In the genomic region with DNA sequence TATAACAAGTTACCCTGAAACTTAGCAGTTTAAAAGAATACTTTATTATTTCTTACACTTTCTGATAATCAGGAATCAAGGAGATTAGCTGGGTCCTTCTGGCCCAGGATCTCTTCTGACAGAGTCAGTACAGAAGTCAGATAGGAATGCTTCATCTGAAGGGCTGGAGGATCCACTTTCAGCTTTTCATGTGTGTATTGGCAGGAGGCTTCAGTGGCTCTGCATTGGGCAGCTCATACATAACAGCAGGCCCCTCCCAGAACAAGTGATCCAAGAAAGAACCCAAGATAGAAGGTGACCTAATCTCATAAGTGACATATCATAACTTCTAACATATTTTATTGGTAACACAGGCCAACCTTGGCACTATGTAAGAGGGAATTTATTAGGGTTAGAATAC, we compare ENCODE assay signal across 6 cellular contexts.
"Had no signal": no experiment of that assay in that cellular context is flagged by ENCODE, and none has a peak within 500 bp of the region (broad histone marks: within the 10 kb centered on the region; RNA-seq: fewer than 3 reads in every experiment).

No MANE protein-coding gene starts in this region.

- H3K4me3 ChIP-seq: K562 had no signal

- ATAC-seq: HepG2, K562 had no signal

- H3K27ac ChIP-seq: HL-60 had no signal

- DNase-seq: IMR-90, KBM-7, KG1 had no signal
